ENCODE assay signal across 8 cellular contexts in genomic region chr1:150213170-150214098, GRCh38. TPM values are rescaled to one million over a fixed set of nuclear protein-coding genes. Genes with fewer than 3 reads are reported as not detected.
A peak's percentile ranks its signal among the peaks of the same experiment; 100 is the strongest.
DNase-seq lines count a peak whose midpoint lies in the region; ATAC-seq and TF ChIP-seq lines count a peak whose summit lies in the region.

No MANE protein-coding gene starts in this region.

- no peaks in the 10 kb centered on the region for H4K20me1 ChIP-seq in PC-9 (ENCODE audit: insufficient read depth)

- peaks cover 12% of the 10 kb centered on the region; the same call in 1 of the 2 replicates for H3F3A ChIP-seq in PC-9 (ENCODE audit: insufficient read depth, low read depth)

- H3K36me3 ChIP-seq in PC-9 (ENCODE audit: low read depth) = no peaks in the 10 kb centered on the region

- CTCF ChIA-PET in PC-9 (lab: Charles Lee) = no interaction called here

- peak overlapping the region; percentile 92 to 96 (median 95) for H3K27ac Mint-ChIP-seq in CD14-positive monocyte
- peak overlapping the region; percentile 93 for H3K27ac Mint-ChIP-seq in activated T-helper 17 cell treated with anti-CD3 and anti-CD28 coated beads, Interleukin-2, amount 50 U/mL, for 72 hours
- H3K27ac Mint-ChIP-seq in naive thymus-derived CD8-positive, alpha-beta T cell = peak overlapping the region; percentile 92 to 99 (median 95)
- H3K27ac Mint-ChIP-seq in stimulated activated naive B cell treated with anti-CD40 and anti-IgM and Interleukin-4, amounts not matched to agents 10 μg/mL and 1 μg/mL and 100 μg/mL, for 72 hours = peak overlapping the region; percentile 96

- DNase-seq in CD14-positive monocyte (ENCODE audit: low spot score) (peak; percentile 96), HT1080 (ENCODE audit: low read depth) (peak; percentile 82), PC-9 (peak; percentile 84 to 85), fibroblast of mammary gland (ENCODE audit: low read depth) (peak; percentile 94)
- DNase-seq in naive thymus-derived CD8-positive, alpha-beta T cell = peak; percentile 81 to 95 (median 88)
- peak; percentile 90 for DNase-seq in stimulated activated naive B cell treated with anti-CD40 and anti-IgM and Interleukin-4, amounts not matched to agents 10 μg/mL and 1 μg/mL and 100 μg/mL, for 72 hours

- H3K36me3 Mint-ChIP-seq in CD14-positive monocyte = peaks cover 2 to 8% of the 10 kb centered on the region in 2 donors
- H3K36me3 Mint-ChIP-seq in activated T-helper 17 cell treated with anti-CD3 and anti-CD28 coated beads, Interleukin-2, amount 50 U/mL, for 72 hours (ENCODE audit: low read depth) = peaks cover 21% of the 10 kb centered on the region
- no peaks in the 10 kb centered on the region for H3K36me3 Mint-ChIP-seq in naive thymus-derived CD8-positive, alpha-beta T cell
- peaks cover 5 to 6% of the 10 kb centered on the region in 2 donors for H3K36me3 Mint-ChIP-seq in stimulated activated naive B cell treated with anti-CD40 and anti-IgM and Interleukin-4, amounts not matched to agents 10 μg/mL and 1 μg/mL and 100 μg/mL, for 72 hours

- intact Hi-C loops in CD14-positive monocyte (cut with micrococcal nuclease) (no loop called here), PC-9 (cut with micrococcal nuclease; ENCODE audit: unreplicated experiment) (no loop called here)

- TSS peak; percentile 94 for BruUV-seq in PC-9 (replicated peaks; lab: Mats Ljungman, UMichigan)

- peak overlapping the region; percentile 82 to 88 for H3K4me3 Mint-ChIP-seq in CD14-positive monocyte
- peak overlapping the region; percentile 88 for H3K4me3 Mint-ChIP-seq in activated T-helper 17 cell treated with anti-CD3 and anti-CD28 coated beads, Interleukin-2, amount 50 U/mL, for 72 hours
- H3K4me3 Mint-ChIP-seq in naive thymus-derived CD8-positive, alpha-beta T cell = peak overlapping the region; percentile 85 to 96 (median 92)
- H3K4me3 Mint-ChIP-seq in stimulated activated naive B cell treated with anti-CD40 and anti-IgM and Interleukin-4, amounts not matched to agents 10 μg/mL and 1 μg/mL and 100 μg/mL, for 72 hours = peak overlapping the region; percentile 85 to 86

- H3K4me1 ChIP-seq in PC-9 (replicated peaks; ENCODE audit: insufficient read depth) = no peaks in the 10 kb centered on the region

- H3K4me2 ChIP-seq in PC-9 = peak overlapping the region; percentile 69

- no peaks in the 10 kb centered on the region for H3K9me3 ChIP-seq in PC-9 (ENCODE audit: insufficient read depth, low read depth)

- H3K27me3 ChIP-seq in PC-9 (ENCODE audit: insufficient read depth, low read depth) = no peaks in the 10 kb centered on the region

- H3K27me3 Mint-ChIP-seq in CD14-positive monocyte (ENCODE audit: low read depth in 3 of 3) = no peaks in the 10 kb centered on the region
- no peaks in the 10 kb centered on the region for H3K27me3 Mint-ChIP-seq in activated T-helper 17 cell treated with anti-CD3 and anti-CD28 coated beads, Interleukin-2, amount 50 U/mL, for 72 hours
- H3K27me3 Mint-ChIP-seq in naive thymus-derived CD8-positive, alpha-beta T cell = no peaks in the 10 kb centered on the region
- H3K27me3 Mint-ChIP-seq in stimulated activated naive B cell treated with anti-CD40 and anti-IgM and Interleukin-4, amounts not matched to agents 10 μg/mL and 1 μg/mL and 100 μg/mL, for 72 hours = no peaks in the 10 kb centered on the region

- peak overlapping the region; percentile 91 for H2AFZ ChIP-seq in PC-9

- POLR2A ChIA-PET in PC-9 (lab: Charles Lee; ENCODE audit: unreplicated experiment) = no interaction called here
- POLR2A ChIA-PET in naive thymus-derived CD8-positive, alpha-beta T cell (lab: Charles Lee) = interaction anchor here (0.6 to 4.3 kb wide), 4 partner anchors 11 to 63 kb away, joined by 3 to 46 read pairs (median 4); partner anchors contain the start of genes ANP32E and PLEKHO1

- ATAC-seq in GM19397 (IDR thresholded peaks at IDR 0.05; ENCODE audit: unreplicated experiment) = peak; percentile 97
- ATAC-seq in activated T-helper 17 cell treated with anti-CD3 and anti-CD28 coated beads, Interleukin-2, amount 50 U/mL, for 72 hours (replicated peaks) = peak; percentile 100
- ATAC-seq in naive thymus-derived CD8-positive, alpha-beta T cell = peak; percentile 99
- ATAC-seq in stimulated activated naive B cell treated with anti-CD40 and anti-IgM and Interleukin-4, amounts not matched to agents 10 μg/mL and 1 μg/mL and 100 μg/mL, for 72 hours (replicated peaks) = peak; percentile 100

- H3K9me3 Mint-ChIP-seq in CD14-positive monocyte = no peaks in the 10 kb centered on the region
- no peaks in the 10 kb centered on the region for H3K9me3 Mint-ChIP-seq in activated T-helper 17 cell treated with anti-CD3 and anti-CD28 coated beads, Interleukin-2, amount 50 U/mL, for 72 hours
- H3K9me3 Mint-ChIP-seq in naive thymus-derived CD8-positive, alpha-beta T cell = no peaks in the 10 kb centered on the region
- no peaks in the 10 kb centered on the region for H3K9me3 Mint-ChIP-seq in stimulated activated naive B cell treated with anti-CD40 and anti-IgM and Interleukin-4, amounts not matched to agents 10 μg/mL and 1 μg/mL and 100 μg/mL, for 72 hours

- H3K4me1 Mint-ChIP-seq in CD14-positive monocyte = peaks cover 17% of the 10 kb centered on the region
- peaks cover 10% of the 10 kb centered on the region for H3K4me1 Mint-ChIP-seq in activated T-helper 17 cell treated with anti-CD3 and anti-CD28 coated beads, Interleukin-2, amount 50 U/mL, for 72 hours
- H3K4me1 Mint-ChIP-seq in naive thymus-derived CD8-positive, alpha-beta T cell = peaks cover 3 to 18% (median 15%) of the 10 kb centered on the region in 4 donors
- peaks cover 5 to 15% of the 10 kb centered on the region in 2 donors for H3K4me1 Mint-ChIP-seq in stimulated activated naive B cell treated with anti-CD40 and anti-IgM and Interleukin-4, amounts not matched to agents 10 μg/mL and 1 μg/mL and 100 μg/mL, for 72 hours

- H3K27ac ChIP-seq in PC-9 = no peak overlapping the region

- H3K9me2 ChIP-seq in PC-9 (ENCODE audit: insufficient read depth) = no peaks in the 10 kb centered on the region

- H3K79me2 ChIP-seq in PC-9 (ENCODE audit: low read depth) = no peaks in the 10 kb centered on the region

- peak overlapping the region; percentile 48 for H3K4me3 ChIP-seq in PC-9
- H3K4me3 ChIP-seq in fibroblast of mammary gland (ENCODE audit: control insufficient read depth, low read depth, low read length) = peak overlapping the region; percentile 51

- peak; percentile 58 for TF ChIP-seq CTCF in CD14-positive monocyte (IDR thresholded peaks at IDR 0.05)
- peak; percentile 60; the same call in 1 of the 2 replicates for TF ChIP-seq CTCF in PC-9 (conservative IDR thresholded peaks at IDR 0.05)
- TF ChIP-seq CTCF in fibroblast of mammary gland (conservative IDR thresholded peaks at IDR 0.05; ENCODE audit: control insufficient read depth, insufficient read depth, low read depth, low read length) = peak; percentile 43

RNA-seq across cellular contexts. Expression of gene ANP32E, which starts 22.5 kb away (rescaled TPM):
- polyA plus RNA-seq in CD14-positive monocyte = 10 to 100 TPM; 20.4 to 26.6 TPM
- total RNA-seq in HT1080 (2014; rRNA removed; shearing (Covaris generic)) = 24.4 and 37.7 TPM in 2 replicates
- polyA plus RNA-seq in HT1080 (2015; cell fraction: cytosol; rRNA removed) = 59.0 and 69.0 TPM in 2 replicates
- 46.5 and 48.7 TPM in 2 replicates for polyA plus RNA-seq in HT1080 (2015; cell fraction: nucleus; rRNA removed)
- 63.3 and 63.5 TPM in 2 replicates for total RNA-seq in PC-9 (2021)
- 100 to 1,000 TPM; 162 to 166 TPM for total RNA-seq in activated T-helper 17 cell treated with anti-CD3 and anti-CD28 coated beads, Interleukin-2, amount 50 U/mL, for 72 hours
- 10 to 100 TPM; 44.8 to 51.3 TPM for total RNA-seq in naive thymus-derived CD8-positive, alpha-beta T cell
- 10 to 100 TPM; 47.5 to 51.0 (median 50.3) TPM for polyA plus RNA-seq in naive thymus-derived CD8-positive, alpha-beta T cell

RNA-seq across cellular contexts. Expression of gene CA14, which starts 44.1 kb away (rescaled TPM):
- not detected for polyA plus RNA-seq in CD14-positive monocyte
- not detected in 2 replicates for total RNA-seq in HT1080 (2014; rRNA removed; shearing (Covaris generic))
- not detected in 2 replicates for polyA plus RNA-seq in HT1080 (2015; cell fraction: cytosol; rRNA removed)
- 0.22 TPM in 1 of 2 replicates, not detected in the other for polyA plus RNA-seq in HT1080 (2015; cell fraction: nucleus; rRNA removed)
- 0.95 and 1.7 TPM in 2 replicates for total RNA-seq in PC-9 (2021)
- total RNA-seq in activated T-helper 17 cell treated with anti-CD3 and anti-CD28 coated beads, Interleukin-2, amount 50 U/mL, for 72 hours = not detected
- total RNA-seq in naive thymus-derived CD8-positive, alpha-beta T cell = not detected
- 1 to 10 TPM in 1 of 3 donors, under 1 TPM in 2; 0.20 to 1.0 (median 0.37) TPM for polyA plus RNA-seq in naive thymus-derived CD8-positive, alpha-beta T cell

RNA-seq across cellular contexts. Expression of gene APH1A, which starts 55.4 kb away (rescaled TPM):
- polyA plus RNA-seq in CD14-positive monocyte = 10 to 100 TPM; 83.7 to 83.9 TPM
- 134 and 160 TPM in 2 replicates for total RNA-seq in HT1080 (2014; rRNA removed; shearing (Covaris generic))
- polyA plus RNA-seq in HT1080 (2015; cell fraction: cytosol; rRNA removed) = 126 and 132 TPM in 2 replicates
- polyA plus RNA-seq in HT1080 (2015; cell fraction: nucleus; rRNA removed) = 81.9 and 82.2 TPM in 2 replicates
- total RNA-seq in PC-9 (2021) = 152 and 173 TPM in 2 replicates
- 100 to 1,000 TPM in 1 of 2 donors, 10 to 100 TPM in 1; 96.3 to 149 TPM for total RNA-seq in activated T-helper 17 cell treated with anti-CD3 and anti-CD28 coated beads, Interleukin-2, amount 50 U/mL, for 72 hours
- 100 to 1,000 TPM; 142 to 143 TPM for total RNA-seq in naive thymus-derived CD8-positive, alpha-beta T cell
- polyA plus RNA-seq in naive thymus-derived CD8-positive, alpha-beta T cell = 10 to 100 TPM; 58.2 to 84.8 (median 67.1) TPM

RNA-seq across cellular contexts. Expression of gene C1orf54, which starts 59.2 kb away (rescaled TPM):
- polyA plus RNA-seq in CD14-positive monocyte = 10 to 100 TPM in 1 of 2 donors, 1 to 10 TPM in 1; 9.2 to 14.5 TPM
- total RNA-seq in HT1080 (2014; rRNA removed; shearing (Covaris generic)) = 0.47 and 0.84 TPM in 2 replicates
- 1.5 and 3.8 TPM in 2 replicates for polyA plus RNA-seq in HT1080 (2015; cell fraction: cytosol; rRNA removed)
- polyA plus RNA-seq in HT1080 (2015; cell fraction: nucleus; rRNA removed) = 0.22 and 0.88 TPM in 2 replicates
- total RNA-seq in PC-9 (2021) = 1.4 and 1.8 TPM in 2 replicates
- total RNA-seq in activated T-helper 17 cell treated with anti-CD3 and anti-CD28 coated beads, Interleukin-2, amount 50 U/mL, for 72 hours = 1 to 10 TPM; 1.4 to 3.6 TPM
- 1 to 10 TPM; 4.8 to 5.0 TPM for total RNA-seq in naive thymus-derived CD8-positive, alpha-beta T cell
- polyA plus RNA-seq in naive thymus-derived CD8-positive, alpha-beta T cell = 1 to 10 TPM; 1.8 to 4.7 (median 3.9) TPM
